8 cellular contexts compared by ENCODE assay signal in the genomic region with DNA sequence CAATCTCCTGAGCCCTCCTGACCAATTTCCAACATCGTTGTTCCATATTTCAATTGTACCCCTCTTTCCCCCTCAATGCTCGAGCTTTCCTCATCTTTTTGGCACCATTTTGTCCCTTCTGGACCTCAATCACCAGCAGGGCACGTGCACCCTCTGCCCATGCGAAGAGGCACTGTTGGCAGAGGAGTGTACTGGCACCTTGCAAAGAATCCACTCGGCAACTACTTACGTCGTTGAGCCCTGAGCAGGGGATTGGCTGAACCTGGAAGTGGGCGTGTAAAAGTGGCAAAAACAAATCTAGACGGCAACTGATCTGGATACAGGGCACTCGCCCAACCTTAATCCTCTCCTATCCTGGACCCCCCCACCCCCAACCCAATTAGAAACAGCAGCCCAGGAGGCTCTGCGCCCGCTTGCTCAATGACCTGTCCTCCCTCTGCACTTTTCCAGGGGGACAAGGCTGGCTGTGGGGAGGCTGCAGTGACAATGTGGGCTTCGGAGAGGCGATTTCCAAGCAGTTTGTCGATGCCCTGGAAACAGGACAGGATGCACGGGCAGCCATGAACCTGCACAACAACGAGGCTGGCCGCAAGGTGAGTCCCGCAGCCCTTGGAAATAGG. TPM values are rescaled to one million over a fixed set of nuclear protein-coding genes. Genes with fewer than 3 reads are reported as not detected.
DNase-seq lines count a peak whose midpoint lies in the region; ATAC-seq lines count a peak whose summit lies in the region.

No MANE protein-coding gene starts in this region.

- ATAC-seq in HG03439 (IDR thresholded peaks at IDR 0.05; ENCODE audit: unreplicated experiment) = peak; percentile 98
- peak; percentile 92 for ATAC-seq in left lobe of liver

- DNase-seq in Ammon's horn (ENCODE audit: low spot score) (peak; percentile 94), GM19238 (ENCODE audit: insufficient read length, low spot score) (peak; percentile 70), NCI-H460 (ENCODE audit: extremely low read depth, low read depth) (peak; percentile 91), dermis blood vessel endothelial cell (peak; percentile 93), left lobe of liver (ENCODE audit: low spot score) (peak; percentile 92)
- DNase-seq in activated CD4-positive, alpha-beta T cell treated with anti-CD3 and anti-CD28 coated beads for 48 hours = peak; percentile 92
- DNase-seq in stimulated activated CD4-positive, alpha-beta T cell treated with anti-CD3 and anti-CD28 coated beads, Interleukin-1b, Interleukin-23, amount 100 ng/mL, for 48 hours = peak; percentile 91

RNA-seq across cellular contexts. Expression of a gene that starts 18.8 kb away (rescaled TPM):
- total RNA-seq in NCI-H460 (2014; rRNA removed; shearing (Covaris generic)) = 0.10 TPM in 1 of 2 replicates, not detected in the other
- polyA plus RNA-seq in NCI-H460 (2014; cell fraction: nucleus; rRNA removed) = not detected in 2 replicates
- total RNA-seq in dermis blood vessel endothelial cell = not detected in 2 replicates
- not detected for total RNA-seq in left lobe of liver

RNA-seq across cellular contexts. Expression of a gene that starts 38.1 kb away (rescaled TPM):
- total RNA-seq in NCI-H460 (2014; rRNA removed; shearing (Covaris generic)) = 2.0 and 2.6 TPM in 2 replicates
- 8.9 and 9.6 TPM in 2 replicates for polyA plus RNA-seq in NCI-H460 (2014; cell fraction: nucleus; rRNA removed)
- total RNA-seq in dermis blood vessel endothelial cell (1.2 and 5.3 TPM in 2 replicates), left lobe of liver (6.7 TPM)

RNA-seq across cellular contexts. Expression of a gene that starts 48.1 kb away (rescaled TPM):
- 433 and 456 TPM in 2 replicates for total RNA-seq in NCI-H460 (2014; rRNA removed; shearing (Covaris generic))
- polyA plus RNA-seq in NCI-H460 (2014; cell fraction: nucleus; rRNA removed) = 227 and 314 TPM in 2 replicates
- total RNA-seq in dermis blood vessel endothelial cell (113 and 116 TPM in 2 replicates), left lobe of liver (104 TPM)

RNA-seq across cellular contexts. Expression of a gene that starts 54.2 kb away (rescaled TPM):
- total RNA-seq in NCI-H460 (2014; rRNA removed; shearing (Covaris generic)) = 7.8 and 9.3 TPM in 2 replicates
- 11.0 and 26.3 TPM in 2 replicates for polyA plus RNA-seq in NCI-H460 (2014; cell fraction: nucleus; rRNA removed)
- 7.5 and 10.4 TPM in 2 replicates for total RNA-seq in dermis blood vessel endothelial cell
- total RNA-seq in left lobe of liver = 13.0 TPM

Comparison
In these comparisons a context has a peak if more than half of its experiments do, and no peak if none do; other contexts are left out.
1. Peak in every context shown above with its lines: DNase-seq and ATAC-seq.